In genomic region chr1:180235502-180236239, GRCh38 we compare ENCODE assay signal across 1 cellular context.
TF ChIP-seq lines count a peak whose summit lies in the region.

No MANE protein-coding gene starts in this region.

TF ChIP-seq in SK-N-SH treated with all-trans-retinoic acid at 6 μM for 48 hours, 23 proteins besides CTCF, POLR2A, EP300 and RAD21 (continued from another document):
- TF ChIP-seq POU6F1 (CRISPR knock-in tag; IDR thresholded peaks at IDR 0.05; ENCODE audit: borderline replicate concordance, low read depth) (no peak), ZNF565 (CRISPR knock-in tag; conservative IDR thresholded peaks at IDR 0.05; ENCODE audit: low read depth) (no peak), CREB5 (CRISPR knock-in tag; IDR thresholded peaks at IDR 0.05; ENCODE audit: low read depth) (no peak), ARNTL (CRISPR knock-in tag; IDR thresholded peaks at IDR 0.05; ENCODE audit: borderline replicate concordance, low read depth) (no peak), TSHZ2 (CRISPR knock-in tag; IDR thresholded peaks at IDR 0.05) (no peak), OSR1 (CRISPR knock-in tag; IDR thresholded peaks at IDR 0.05) (no peak), ISL1 (CRISPR knock-in tag; IDR thresholded peaks at IDR 0.05) (no peak), ZNF8 (CRISPR knock-in tag; IDR thresholded peaks at IDR 0.05) (no peak), ESRRG (CRISPR knock-in tag; IDR thresholded peaks at IDR 0.05) (no peak), TOX (CRISPR knock-in tag; IDR thresholded peaks at IDR 0.05; ENCODE audit: borderline replicate concordance) (no peak), ZNF70 (CRISPR knock-in tag; IDR thresholded peaks at IDR 0.05) (no peak), ZC3H10 (CRISPR knock-in tag; IDR thresholded peaks at IDR 0.05) (no peak), BACH2 (CRISPR knock-in tag; IDR thresholded peaks at IDR 0.05; ENCODE audit: borderline replicate concordance) (no peak), RARB (CRISPR knock-in tag; IDR thresholded peaks at IDR 0.05) (no peak), SNAI2 (CRISPR knock-in tag; IDR thresholded peaks at IDR 0.05) (no peak)
